Comparison of ENCODE assay signal across 18 cellular contexts in the genomic region with DNA sequence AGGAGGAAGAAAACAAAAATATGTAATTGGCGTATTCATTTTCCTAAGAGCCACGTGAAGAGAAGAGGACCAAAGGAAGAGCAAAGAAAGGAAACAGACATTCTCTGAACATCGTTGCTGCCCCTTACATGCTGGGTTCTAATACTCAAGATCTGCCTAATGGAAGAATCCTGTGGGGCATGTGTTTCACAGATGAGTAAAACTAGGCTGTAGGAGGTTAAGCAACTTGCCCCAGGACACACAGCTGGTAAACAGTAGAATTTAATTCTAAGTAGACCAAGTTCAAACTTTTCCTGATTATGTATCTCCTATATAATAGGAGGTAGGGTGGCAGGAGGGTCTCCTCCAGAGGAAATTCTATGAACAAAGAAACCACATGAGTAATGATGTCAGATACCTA.
DNase-seq lines count a peak whose midpoint lies in the region; ATAC-seq and TF ChIP-seq lines count a peak whose summit lies in the region.
"Had no signal": no experiment of that assay in that cellular context is flagged by ENCODE, and none has a peak within 500 bp of the region (broad histone marks: within the 10 kb centered on the region; RNA-seq: fewer than 3 reads in every experiment).

No MANE protein-coding gene starts in this region.

- H3K27me3 Mint-ChIP-seq in MCF 10A (ENCODE audit: insufficient read depth, unreplicated experiment) = no peaks in the 10 kb centered on the region

- no peak overlapping the region for H3K4me3 ChIP-seq in mammary epithelial cell (replicated peaks in 1 of 3; ENCODE audit: insufficient read depth in 1 of 3, low read depth in 2 of 3, low read length in 3 of 3)
- H3K4me3 ChIP-seq in adipocyte (ENCODE audit: low read length) = no peak overlapping the region
- no peak overlapping the region for H3K4me3 ChIP-seq in fibroblast of mammary gland (ENCODE audit: control insufficient read depth, low read depth, low read length)
- no peak overlapping the region for H3K4me3 ChIP-seq in Karpas-422 (ENCODE audit: low read length)
- H3K4me3 ChIP-seq: GM12878, GM23338 had no signal

- H3K9me3 ChIP-seq in mammary epithelial cell (replicated peaks; ENCODE audit: insufficient read depth, low read length) (no peaks in the 10 kb centered on the region), adipocyte (ENCODE audit: control insufficient read depth, low read length) (no peaks in the 10 kb centered on the region), Karpas-422 (ENCODE audit: low read length) (no peaks in the 10 kb centered on the region)

- POLR2A ChIA-PET in MCF 10A (lab: Yijun Ruan, JAX) = no interaction called here

- H3K9me2 ChIP-seq in Karpas-422 (replicated peaks; ENCODE audit: insufficient read depth, low read length) = no peaks in the 10 kb centered on the region

- peak overlapping the region; percentile 44 for H3K27ac Mint-ChIP-seq in MCF 10A (ENCODE audit: low read depth, unreplicated experiment)
- H3K27ac Mint-ChIP-seq: B cell; CD4-positive, alpha-beta T cell; GM23338 had no signal

- H3K4me1 ChIP-seq in mammary epithelial cell (ENCODE audit: insufficient read depth, low read length) = peaks cover 24% of the 10 kb centered on the region
- peaks cover 42% of the 10 kb centered on the region for H3K4me1 ChIP-seq in adipocyte (ENCODE audit: control insufficient read depth, insufficient read depth, low read length)
- H3K4me1 ChIP-seq in Karpas-422 (ENCODE audit: low read length) = no peaks in the 10 kb centered on the region

- H3K27ac ChIP-seq in mammary epithelial cell (ENCODE audit: insufficient read depth, low read depth, low read length) = no peak overlapping the region
- H3K27ac ChIP-seq in Karpas-422 (ENCODE audit: low read length) = no peak overlapping the region

- no peaks in the 10 kb centered on the region for H3K9me3 Mint-ChIP-seq in MCF 10A (ENCODE audit: unreplicated experiment)
- H3K9me3 Mint-ChIP-seq: CD4-positive, alpha-beta T cell; GM23338 had no signal

- CTCF ChIA-PET in MCF 10A (lab: Yijun Ruan, JAX) (interaction anchor here (2.0 kb wide), 1 partner anchor 38 kb away, joined by 11 read pairs; no protein-coding TSS in a partner anchor), mammary epithelial cell (lab: Charles Lee; ENCODE audit: low non-redundant PET) (no interaction called here)

- H3K27me3 ChIP-seq in mammary epithelial cell (ENCODE audit: insufficient read depth, low read length) = no peaks in the 10 kb centered on the region
- H3K27me3 ChIP-seq in adipocyte (replicated peaks; ENCODE audit: control insufficient read depth, insufficient read depth, low read length) = no peaks in the 10 kb centered on the region
- no peaks in the 10 kb centered on the region for H3K27me3 ChIP-seq in Karpas-422 (ENCODE audit: low read length)

- no TSS peak for BruUV-seq in MCF 10A (replicated peaks; lab: Mats Ljungman, UMichigan)
- no TSS peak for BruUV-seq in mammary epithelial cell (replicated peaks; lab: Mats Ljungman, UMichigan)

- dilution Hi-C loops in mammary epithelial cell (cut with HindIII; ENCODE audit: low sequenced_read_pairs) = no loop called here

- 100% methylated on average over 3 of the region's 3 CpGs for WGBS in mammary epithelial cell (ENCODE audit: low coverage, missing lambda C conversion rate)

- no peaks in the 10 kb centered on the region for H3K36me3 ChIP-seq in mammary epithelial cell (ENCODE audit: insufficient read depth, low read length)
- H3K36me3 ChIP-seq in adipocyte (ENCODE audit: control insufficient read depth, insufficient read depth, low read length, severe bottlenecking) = no peaks in the 10 kb centered on the region
- H3K36me3 ChIP-seq in Karpas-422 (ENCODE audit: insufficient read depth, low read length) = no peaks in the 10 kb centered on the region

- H3K79me2 ChIP-seq in mammary epithelial cell (ENCODE audit: insufficient read depth, low read length) = no peaks in the 10 kb centered on the region
- H3K79me2 ChIP-seq in Karpas-422 (ENCODE audit: low read length) = no peaks in the 10 kb centered on the region

- H3K4me3 Mint-ChIP-seq in MCF 10A (ENCODE audit: unreplicated experiment) = no peak overlapping the region
- H3K4me3 Mint-ChIP-seq: B cell; CD4-positive, alpha-beta T cell; GM23338 had no signal

- H4K20me1 ChIP-seq in mammary epithelial cell (ENCODE audit: insufficient read depth, low read length) (no peaks in the 10 kb centered on the region), Karpas-422 (ENCODE audit: insufficient read depth, low read depth, low read length) (no peaks in the 10 kb centered on the region)

- DNase-seq in MCF 10A (ENCODE audit: unreplicated experiment) (no peak), mammary epithelial cell (no peak), adipocyte (ENCODE audit: low read depth) (peak; percentile 34), fibroblast of mammary gland (ENCODE audit: low read depth) (peak; percentile 60), Karpas-422 (no peak), SIG-M5 treated with dmso at 0.1 percent for 504 hours (lab: John Stamatoyannopoulos, UW; ENCODE audit: unreplicated experiment) (no peak)
- DNase-seq: 8988T; C1 segment of cervical spinal cord; Calu3; CD4-positive, alpha-beta T cell; DMS 273 treated with DMSO at 0.1 percent for 48 hours; H7; IMR-90 had no signal

- no peak for ATAC-seq in GM19351 (IDR thresholded peaks at IDR 0.05; ENCODE audit: unreplicated experiment)
- no peak for ATAC-seq in GM18517 (IDR thresholded peaks at IDR 0.05; ENCODE audit: unreplicated experiment)
- ATAC-seq: GM12878, GM23338 had no signal

- H3K9ac ChIP-seq in mammary epithelial cell (ENCODE audit: insufficient read depth, low read length) (no peak overlapping the region), adipocyte (ENCODE audit: low read length) (no peak overlapping the region), Karpas-422 (ENCODE audit: low read length) (no peak overlapping the region)

- peaks cover 14% of the 10 kb centered on the region for H3K4me1 Mint-ChIP-seq in MCF 10A (ENCODE audit: insufficient read depth, unreplicated experiment)
- H3K4me1 Mint-ChIP-seq: B cell, GM23338 had no signal

- intact Hi-C loops in MCF 10A (cut with micrococcal nuclease) (no loop called here), mammary epithelial cell (cut with micrococcal nuclease) (no loop called here)

- H2AFZ ChIP-seq in mammary epithelial cell (ENCODE audit: low read depth, low read length) (no peak overlapping the region), Karpas-422 (ENCODE audit: low read length) (no peak overlapping the region)
- H2AFZ ChIP-seq: GM23338 had no signal

- TF ChIP-seq CTCF in MCF 10A (IDR thresholded peaks at IDR 0.05; ENCODE audit: unreplicated experiment) = no peak
- no peak for TF ChIP-seq CTCF in mammary epithelial cell (conservative IDR thresholded peaks at IDR 0.05 in 1 of 2, IDR thresholded peaks at IDR 0.05 in 1 of 2; ENCODE audit: extremely low read depth in 1 of 2, insufficient read depth in 1 of 2, low read depth in 1 of 2, low read length in 2 of 2)
- TF ChIP-seq CTCF in fibroblast of mammary gland (conservative IDR thresholded peaks at IDR 0.05; ENCODE audit: control insufficient read depth, insufficient read depth, low read depth, low read length) = no peak

- H3K4me2 ChIP-seq in mammary epithelial cell (ENCODE audit: insufficient read depth, low read depth, low read length) = no peak overlapping the region
- H3K4me2 ChIP-seq in Karpas-422 (ENCODE audit: low read depth, low read length, poor library complexity, severe bottlenecking) = no peak overlapping the region
- H3K4me2 ChIP-seq: GM23338 had no signal

- H3K36me3 Mint-ChIP-seq in MCF 10A (ENCODE audit: insufficient read depth, unreplicated experiment) = no peaks in the 10 kb centered on the region

- in situ Hi-C loops in mammary epithelial cell (cut with MboI; ENCODE audit: low sequenced_read_pairs in 2 of 2) = no loop called here

Comparison
In these comparisons a context has a peak if more than half of its experiments do, and no peak if none do; other contexts are left out.
1. DNase-seq: peak in adipocyte (single experiment) and fibroblast of mammary gland (single experiment); none in MCF 10A (single experiment), mammary epithelial cell (single experiment), Karpas-422 (single experiment) and SIG-M5 treated with dmso at 0.1 percent for 504 hours (single experiment).